Comparison of ENCODE assay signal across 9 cellular contexts in the genomic region with DNA sequence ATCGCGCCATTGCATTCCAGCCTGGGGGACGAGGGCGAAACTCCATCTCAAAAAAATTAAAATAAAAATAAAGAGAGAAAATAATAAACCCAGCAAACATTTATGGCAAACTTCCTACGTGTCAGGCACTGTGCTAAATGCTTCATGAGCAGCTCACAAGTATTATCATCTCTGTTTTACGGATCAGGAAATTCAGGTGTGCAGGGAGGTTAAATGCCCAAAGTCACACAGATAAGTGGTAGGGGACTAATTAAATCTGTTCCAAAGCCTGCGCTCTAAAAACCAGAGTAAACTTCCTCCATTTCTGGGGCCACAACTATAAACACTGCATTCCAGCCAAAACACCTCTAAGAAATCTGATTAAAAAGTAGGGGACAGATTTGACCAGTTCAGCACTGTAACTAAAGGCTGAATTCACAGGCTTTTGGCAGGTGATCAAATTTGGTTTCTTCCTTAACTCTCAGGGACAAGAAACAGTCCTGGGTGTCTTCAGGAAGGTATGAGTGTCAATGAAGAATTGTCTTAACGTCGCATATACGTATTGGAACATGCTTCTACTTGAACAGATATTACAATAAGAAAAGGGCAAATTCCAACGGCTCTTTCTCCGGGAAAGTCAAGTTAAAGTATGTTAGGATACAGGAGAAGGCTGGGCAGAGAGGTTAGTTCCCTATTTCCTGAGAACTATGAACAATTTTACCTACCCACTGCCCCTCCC. TPM values are rescaled to one million over a fixed set of nuclear protein-coding genes. Genes with fewer than 3 reads are reported as not detected.
DNase-seq lines count a peak whose midpoint lies in the region; ATAC-seq, FAIRE-seq and TF ChIP-seq lines count a peak whose summit lies in the region.
"Had no signal": no experiment of that assay in that cellular context is flagged by ENCODE, and none has a peak within 500 bp of the region (broad histone marks: within the 10 kb centered on the region; RNA-seq: fewer than 3 reads in every experiment).

No MANE protein-coding gene starts in this region.

- FAIRE-seq in astrocyte (lab: Jason Lieb, UNC), result no peak
- FAIRE-seq: A204.1 had no signal

- H3K4me1 ChIP-seq in astrocyte (ENCODE audit: insufficient read depth, low read length), result peaks cover 12% of the 10 kb centered on the region

- TF ChIP-seq CTCF in astrocyte (IDR thresholded peaks at IDR 0.05; ENCODE audit: insufficient read depth, low read depth, low read length), result no peak

- H3K9me3 Mint-ChIP-seq in IgD-negative memory B cell (no peaks in the 10 kb centered on the region), astrocyte (ENCODE audit: unreplicated experiment) (no peaks in the 10 kb centered on the region), immature natural killer cell (no peaks in the 10 kb centered on the region)
- H3K9me3 Mint-ChIP-seq in stimulated activated memory B cell treated with anti-CD40 and anti-IgM and Interleukin-4, amounts not matched to agents 10 μg/mL and 1 μg/mL and 100 μg/mL, for 72 hours, result no peaks in the 10 kb centered on the region

- H3K9me3 ChIP-seq in astrocyte (ENCODE audit: insufficient read depth, low read depth, low read length), result no peaks in the 10 kb centered on the region

- no peaks in the 10 kb centered on the region for H3K27me3 Mint-ChIP-seq in IgD-negative memory B cell
- no peaks in the 10 kb centered on the region for H3K27me3 Mint-ChIP-seq in astrocyte (ENCODE audit: low read depth, unreplicated experiment)
- peaks cover 0 to 7% (median 3%) of the 10 kb centered on the region in 3 donors for H3K27me3 Mint-ChIP-seq in immature natural killer cell (ENCODE audit: low read depth in 3 of 3)
- H3K27me3 Mint-ChIP-seq in stimulated activated memory B cell treated with anti-CD40 and anti-IgM and Interleukin-4, amounts not matched to agents 10 μg/mL and 1 μg/mL and 100 μg/mL, for 72 hours, result no peaks in the 10 kb centered on the region

- peak overlapping the region; percentile 82 for H2AFZ ChIP-seq in astrocyte (ENCODE audit: low read depth, low read length)

- peaks cover 24% of the 10 kb centered on the region for H3K79me2 ChIP-seq in astrocyte (ENCODE audit: insufficient read depth, low read length)

- H3K4me2 ChIP-seq in astrocyte (ENCODE audit: low read length), result peak overlapping the region; percentile 96

- H3K27ac Mint-ChIP-seq in IgD-negative memory B cell (peak overlapping the region; percentile 94 to 98 (median 97)), astrocyte (ENCODE audit: unreplicated experiment) (peak overlapping the region; percentile 80), immature natural killer cell (peak overlapping the region; percentile 92 to 97 (median 96))
- peak overlapping the region; percentile 95 for H3K27ac Mint-ChIP-seq in stimulated activated memory B cell treated with anti-CD40 and anti-IgM and Interleukin-4, amounts not matched to agents 10 μg/mL and 1 μg/mL and 100 μg/mL, for 72 hours

- DNase-seq in DMS 273 (lab: John Stamatoyannopoulos, UW; ENCODE audit: unreplicated experiment), result peak; percentile 56
- no peak for DNase-seq in DMS 273 treated with DMSO at 0.1 percent for 48 hours (lab: John Stamatoyannopoulos, UW)
- no peak for DNase-seq in astrocyte (ENCODE audit: low read depth)
- no peak for DNase-seq in immature natural killer cell
- no peak for DNase-seq in activated CD4-positive, CD25-positive, alpha-beta regulatory T cell treated with anti-CD3 and anti-CD28 coated beads, Interleukin-2, amount 50 U/mL, for 72 hours

- no peaks in the 10 kb centered on the region for H4K20me1 ChIP-seq in astrocyte (ENCODE audit: insufficient read depth, low read length)

- H3K9ac ChIP-seq in astrocyte (ENCODE audit: low read length), result peak overlapping the region; percentile 92

- peak; percentile 0 for ATAC-seq in stimulated activated memory B cell treated with anti-CD40 and anti-IgM and Interleukin-4, amounts not matched to agents 10 μg/mL and 1 μg/mL and 100 μg/mL, for 72 hours
- ATAC-seq in HG02610 (IDR thresholded peaks at IDR 0.05; ENCODE audit: unreplicated experiment), result no peak

- H3K36me3 ChIP-seq in astrocyte (ENCODE audit: insufficient read depth, low read length), result peaks cover 6% of the 10 kb centered on the region

- H3K4me3 Mint-ChIP-seq in IgD-negative memory B cell (peak overlapping the region; percentile 90 to 95 (median 92)), astrocyte (ENCODE audit: unreplicated experiment) (peak overlapping the region; percentile 99), immature natural killer cell (peak overlapping the region; percentile 87 to 98 (median 89))
- H3K4me3 Mint-ChIP-seq in stimulated activated memory B cell treated with anti-CD40 and anti-IgM and Interleukin-4, amounts not matched to agents 10 μg/mL and 1 μg/mL and 100 μg/mL, for 72 hours, result peak overlapping the region; percentile 96

- H3K27ac ChIP-seq in astrocyte (ENCODE audit: low read depth, low read length), result peak overlapping the region; percentile 67

- H3K4me1 Mint-ChIP-seq in IgD-negative memory B cell, result peaks cover 14 to 23% (median 15%) of the 10 kb centered on the region in 3 donors
- peaks cover 6% of the 10 kb centered on the region for H3K4me1 Mint-ChIP-seq in astrocyte (ENCODE audit: low read depth, unreplicated experiment)
- peaks cover 22 to 23% of the 10 kb centered on the region in 2 donors for H3K4me1 Mint-ChIP-seq in immature natural killer cell
- H3K4me1 Mint-ChIP-seq in stimulated activated memory B cell treated with anti-CD40 and anti-IgM and Interleukin-4, amounts not matched to agents 10 μg/mL and 1 μg/mL and 100 μg/mL, for 72 hours, result peaks cover 40% of the 10 kb centered on the region

- peak overlapping the region; percentile 81 for H3K4me3 ChIP-seq in astrocyte (ENCODE audit: insufficient read depth, low read depth, low read length)

- H3K36me3 Mint-ChIP-seq in IgD-negative memory B cell (peaks cover 3% of the 10 kb centered on the region), astrocyte (ENCODE audit: low read depth, unreplicated experiment) (no peaks in the 10 kb centered on the region), immature natural killer cell (peaks cover 0 to under 1% (median 0%) of the 10 kb centered on the region in 3 donors)
- H3K36me3 Mint-ChIP-seq in stimulated activated memory B cell treated with anti-CD40 and anti-IgM and Interleukin-4, amounts not matched to agents 10 μg/mL and 1 μg/mL and 100 μg/mL, for 72 hours, result peaks cover 14% of the 10 kb centered on the region

- H3K27me3 ChIP-seq in astrocyte (ENCODE audit: insufficient read depth, low read length), result no peaks in the 10 kb centered on the region

RNA-seq across cellular contexts. Expression of a gene that starts 1.0 kb away (rescaled TPM):
- 24.9 TPM for polyA plus RNA-seq in IgD-negative memory B cell
- 28.6 and 35.7 TPM in 2 replicates for total RNA-seq in astrocyte
- polyA plus RNA-seq in immature natural killer cell, result 10 to 100 TPM; 22.3 to 34.9 (median 33.0) TPM

RNA-seq across cellular contexts. Expression of a gene that starts 32.8 kb away (rescaled TPM):
- 36.7 TPM for polyA plus RNA-seq in IgD-negative memory B cell
- 92.8 and 95.6 TPM in 2 replicates for total RNA-seq in astrocyte
- polyA plus RNA-seq in immature natural killer cell, result 10 to 100 TPM; 21.1 to 50.1 (median 43.3) TPM

RNA-seq across cellular contexts. Expression of a gene that starts 33.3 kb away (rescaled TPM):
- polyA plus RNA-seq in IgD-negative memory B cell, result 16.2 TPM
- total RNA-seq in astrocyte, result 120 and 125 TPM in 2 replicates
- 10 to 100 TPM in 1 of 3 donors, 1 to 10 TPM in 2; 4.8 to 18.2 (median 5.5) TPM for polyA plus RNA-seq in immature natural killer cell

RNA-seq across cellular contexts. Expression of a gene that starts 40.7 kb away (rescaled TPM):
- polyA plus RNA-seq in IgD-negative memory B cell (845 TPM), immature natural killer cell (100 to 1,000 TPM; 273 to 573 (median 404) TPM)
- total RNA-seq in astrocyte, result 54.8 and 55.0 TPM in 2 replicates
